In the genomic region with DNA sequence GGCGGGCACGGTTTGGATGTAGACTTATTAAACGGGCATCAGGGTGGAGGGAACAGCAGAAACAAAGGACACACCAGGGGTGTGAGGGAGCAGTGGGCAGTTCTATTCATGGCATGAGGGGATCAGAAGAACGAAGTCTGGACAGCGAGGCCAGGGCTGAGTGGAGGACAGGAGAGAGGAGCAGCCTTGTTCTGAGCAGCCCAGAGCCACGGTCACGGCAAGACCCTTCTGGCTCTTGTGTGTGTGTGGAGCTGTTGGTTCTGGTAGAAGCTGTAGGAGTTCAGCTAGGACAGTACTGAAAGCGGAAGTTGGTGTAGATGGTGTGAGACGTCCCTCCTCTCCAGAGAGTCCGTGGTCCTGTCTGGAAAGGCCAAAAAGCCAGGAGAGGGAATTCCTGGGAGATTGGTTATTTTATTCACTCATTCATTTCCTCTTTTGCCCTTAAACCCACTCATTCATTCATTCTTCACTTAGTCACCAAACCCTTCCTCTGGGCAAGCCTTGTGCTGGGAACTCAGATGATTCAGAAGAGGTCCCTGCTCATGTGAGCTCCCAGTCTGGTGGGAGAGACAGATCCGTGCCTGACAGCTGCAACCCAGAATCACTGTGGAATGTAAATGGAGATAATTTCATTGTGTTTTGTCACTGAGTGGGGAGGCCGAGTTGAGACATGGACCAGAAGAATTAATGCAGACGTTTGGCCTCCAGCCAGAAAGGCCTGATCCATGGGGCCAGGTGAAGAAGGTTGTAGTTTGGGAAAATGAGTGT, we compare ENCODE assay signal across 1 cellular context.
TF ChIP-seq lines count a peak whose summit lies in the region.

No MANE protein-coding gene starts in this region.

TF ChIP-seq in H1, 55 proteins besides CTCF, POLR2A, EP300 and RAD21:
- no peak for TF ChIP-seq KDM4A (IDR thresholded peaks at IDR 0.05; ENCODE audit: low read depth, low read length, severe bottlenecking)
- no peak for TF ChIP-seq SP1 (IDR thresholded peaks at IDR 0.05; ENCODE audit: low read depth, low read length)
- no peak for TF ChIP-seq HDAC2 (IDR thresholded peaks at IDR 0.05; ENCODE audit: borderline replicate concordance in 1 of 2, low read depth in 2 of 2, low read length in 2 of 2)
- no peak for TF ChIP-seq CTBP2 (IDR thresholded peaks at IDR 0.05; ENCODE audit: borderline replicate concordance, insufficient read depth, insufficient read length, low read length)
- TF ChIP-seq SIRT6 (IDR thresholded peaks at IDR 0.05; ENCODE audit: low read length) = no peak
- TF ChIP-seq SIX5 (IDR thresholded peaks at IDR 0.05; ENCODE audit: low read depth, low read length) = no peak
- no peak for TF ChIP-seq KDM1A (IDR thresholded peaks at IDR 0.05; ENCODE audit: borderline replicate concordance, low read length)
- no peak for TF ChIP-seq CBX5 (IDR thresholded peaks at IDR 0.05; ENCODE audit: low read depth, low read length)
- TF ChIP-seq, protein P1, sequence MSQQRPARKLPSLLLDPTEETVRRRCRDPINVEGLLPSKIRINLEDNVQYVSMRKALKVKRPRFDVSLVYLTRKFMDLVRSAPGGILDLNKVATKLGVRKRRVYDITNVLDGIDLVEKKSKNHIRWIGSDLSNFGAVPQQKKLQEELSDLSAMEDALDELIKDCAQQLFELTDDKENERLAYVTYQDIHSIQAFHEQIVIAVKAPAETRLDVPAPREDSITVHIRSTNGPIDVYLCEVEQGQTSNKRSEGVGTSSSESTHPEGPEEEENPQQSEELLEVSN (IDR thresholded peaks at IDR 0.05) = no peak
- no peak for TF ChIP-seq MAFK (IDR thresholded peaks at IDR 0.05; ENCODE audit: low read depth, low read length)
- no peak for TF ChIP-seq RFX5 (IDR thresholded peaks at IDR 0.05; ENCODE audit: borderline replicate concordance, low read depth, low read length)
- TF ChIP-seq YY1 (IDR thresholded peaks at IDR 0.05; ENCODE audit: low read depth, low read length) = no peak
- TF ChIP-seq, protein P2, sequence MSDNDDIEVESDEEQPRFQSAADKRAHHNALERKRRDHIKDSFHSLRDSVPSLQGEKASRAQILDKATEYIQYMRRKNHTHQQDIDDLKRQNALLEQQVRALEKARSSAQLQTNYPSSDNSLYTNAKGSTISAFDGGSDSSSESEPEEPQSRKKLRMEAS (IDR thresholded peaks at IDR 0.05) = no peak
- TF ChIP-seq TAF1 (IDR thresholded peaks at IDR 0.05; ENCODE audit: low read depth, low read length) = no peak
- TF ChIP-seq PHF8 (conservative IDR thresholded peaks at IDR 0.05; ENCODE audit: low read depth, low read length) = no peak
- no peak for TF ChIP-seq BRCA1 (IDR thresholded peaks at IDR 0.05; ENCODE audit: low read depth, low read length)
- no peak for TF ChIP-seq ASH2L (IDR thresholded peaks at IDR 0.05; ENCODE audit: low read length)
